ENCODE assay signal across 8 cellular contexts in genomic region chr11:77473801-77474508, GRCh38. TPM values are rescaled to one million over a fixed set of nuclear protein-coding genes. Genes with fewer than 3 reads are reported as not detected.
DNase-seq lines count a peak whose midpoint lies in the region; ATAC-seq and TF ChIP-seq lines count a peak whose summit lies in the region.

PAK1 (minus strand) TSS chr11:77474094; CDS start chr11:77392520, 81,574 bp downstream.

- under 1% methylated on average over 64 of the region's 65 CpGs for WGBS in right cardiac atrium
- WGBS in urinary bladder: under 1% methylated on average over 64 of the region's 65 CpGs

- H3K27ac ChIP-seq in angular gyrus (ENCODE audit: low read depth, low read length): peak within 1 kb of the TSS; percentile 76
- H3K27ac ChIP-seq in right cardiac atrium (ENCODE audit: low read length): no peak within 1 kb of the TSS
- peak within 1 kb of the TSS; percentile 75 for H3K27ac ChIP-seq in urinary bladder (ENCODE audit: low read depth)

- no peaks in the 10 kb centered on the region for H3K36me3 ChIP-seq in urinary bladder (ENCODE audit: insufficient read depth)

- H3K4me1 ChIP-seq in right cardiac atrium (ENCODE audit: control insufficient read depth, insufficient read depth, low read length): no peaks in the 10 kb centered on the region
- no peaks in the 10 kb centered on the region for H3K4me1 ChIP-seq in urinary bladder (ENCODE audit: insufficient read depth)

- no peaks in the 10 kb centered on the region for H3K27me3 ChIP-seq in right cardiac atrium (ENCODE audit: control insufficient read depth, insufficient read depth)

- H3K4me1 Mint-ChIP-seq in T-helper 1 cell treated with Interleukin-12 subunit alpha and Interleukin-12 subunit beta and Interleukin-4 antibody, amounts not matched to agents 30 μg/mL and 1 μg/mL, for 36 hours (ENCODE audit: low read depth): peaks cover 14% of the 10 kb centered on the region

- ATAC-seq in HG02678 (IDR thresholded peaks at IDR 0.05; ENCODE audit: unreplicated experiment) (peak; percentile 61), right cardiac atrium (peak; percentile 92)

- peak within 1 kb of the TSS; percentile 83 for H3K27ac Mint-ChIP-seq in T-helper 1 cell treated with Interleukin-12 subunit alpha and Interleukin-12 subunit beta and Interleukin-4 antibody, amounts not matched to agents 30 μg/mL and 1 μg/mL, for 36 hours

- no peaks in the 10 kb centered on the region for H3K9me3 ChIP-seq in right cardiac atrium (ENCODE audit: control insufficient read depth, low read length)

- peaks cover 46% of the 10 kb centered on the region for H3K27me3 Mint-ChIP-seq in T-helper 1 cell treated with Interleukin-12 subunit alpha and Interleukin-12 subunit beta and Interleukin-4 antibody, amounts not matched to agents 30 μg/mL and 1 μg/mL, for 36 hours (ENCODE audit: low read depth)

- intact Hi-C loops in right cardiac atrium (cut with DNase I): no loop called here

- no peaks in the 10 kb centered on the region for H3K9me3 Mint-ChIP-seq in T-helper 1 cell treated with Interleukin-12 subunit alpha and Interleukin-12 subunit beta and Interleukin-4 antibody, amounts not matched to agents 30 μg/mL and 1 μg/mL, for 36 hours

- peak within 1 kb of the TSS; percentile 83 for H3K4me3 Mint-ChIP-seq in T-helper 1 cell treated with Interleukin-12 subunit alpha and Interleukin-12 subunit beta and Interleukin-4 antibody, amounts not matched to agents 30 μg/mL and 1 μg/mL, for 36 hours

- TF ChIP-seq CTCF in GM12873 (IDR thresholded peaks at IDR 0.05; ENCODE audit: insufficient read depth, low read depth, low read length, missing control alignments): peak; percentile 47

- no peaks in the 10 kb centered on the region for H3K36me3 Mint-ChIP-seq in T-helper 1 cell treated with Interleukin-12 subunit alpha and Interleukin-12 subunit beta and Interleukin-4 antibody, amounts not matched to agents 30 μg/mL and 1 μg/mL, for 36 hours (ENCODE audit: low read depth)

- DNase-seq in NCI-H1417 treated with DMSO at 0.1 percent for 48 hours (lab: John Stamatoyannopoulos, UW) (peak; percentile 52), right cardiac atrium (peak; percentile 90 to 93 (median 93)), pulmonary artery endothelial cell (ENCODE audit: low read depth, low spot score) (peak; percentile 4)

- peak within 1 kb of the TSS; percentile 93 for H3K4me3 ChIP-seq in right cardiac atrium (ENCODE audit: low read length)
- H3K4me3 ChIP-seq in urinary bladder (ENCODE audit: low read depth, low read length): peak within 1 kb of the TSS; percentile 75

RNA-seq across cellular contexts. Expression of gene PAK1, which starts in this region (rescaled TPM):
- total RNA-seq in right cardiac atrium (10 to 100 TPM; 15.6 to 19.5 (median 17.2) TPM), pulmonary artery endothelial cell (1.3 and 5.0 TPM in 2 replicates), urinary bladder (46.6 TPM)
- polyA plus RNA-seq in right cardiac atrium (7.1 TPM), urinary bladder (26.2 TPM)

Comparison
In these comparisons a context has a peak if more than half of its experiments do, and no peak if none do; other contexts are left out.
1. DNase-seq: peak in every context shown above with its lines; median percentile 93 in right cardiac atrium; 52 in NCI-H1417 treated with DMSO at 0.1 percent for 48 hours; 4 in pulmonary artery endothelial cell.